Comparison of ENCODE assay signal across 1 cellular context in the genomic region with DNA sequence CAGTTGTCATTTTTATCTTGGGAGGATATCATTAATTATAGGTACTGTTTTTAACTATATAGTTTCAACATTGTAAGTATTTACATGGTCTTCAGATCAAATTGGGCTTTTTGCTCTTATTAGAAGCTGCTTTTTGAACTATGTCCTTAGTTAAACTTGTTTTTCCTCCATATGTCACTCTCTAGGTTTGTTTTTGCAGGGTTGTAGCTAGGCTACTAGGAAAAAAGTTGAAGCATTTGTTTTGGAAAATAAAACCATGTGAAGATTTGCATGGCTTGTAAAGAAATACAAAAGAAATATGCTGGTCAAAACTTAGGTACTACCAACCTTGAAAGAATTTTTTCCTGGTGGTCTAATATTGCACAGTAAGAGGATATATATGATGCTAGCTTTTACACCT.
TF ChIP-seq lines count a peak whose summit lies in the region.

No MANE protein-coding gene starts in this region.

TF ChIP-seq in endothelial cell of umbilical vein, 7 proteins besides CTCF, POLR2A, EP300 and RAD21:
- no peak for TF ChIP-seq EZH2 (IDR thresholded peaks at IDR 0.05; ENCODE audit: borderline replicate concordance, low read depth, low read length, severe bottlenecking)
- no peak for TF ChIP-seq POLR2AphosphoS5 (IDR thresholded peaks at IDR 0.05; ENCODE audit: insufficient read depth, low read depth, low read length)
- TF ChIP-seq MYC (IDR thresholded peaks at IDR 0.05; ENCODE audit: low read depth, low read length): no peak
- TF ChIP-seq, protein P1, sequence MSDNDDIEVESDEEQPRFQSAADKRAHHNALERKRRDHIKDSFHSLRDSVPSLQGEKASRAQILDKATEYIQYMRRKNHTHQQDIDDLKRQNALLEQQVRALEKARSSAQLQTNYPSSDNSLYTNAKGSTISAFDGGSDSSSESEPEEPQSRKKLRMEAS (IDR thresholded peaks at IDR 0.05; ENCODE audit: insufficient read depth, insufficient read length): no peak
- no peak for TF ChIP-seq JUN (IDR thresholded peaks at IDR 0.05; ENCODE audit: borderline replicate concordance, insufficient read depth, insufficient read length, low read depth)
- TF ChIP-seq FOS (IDR thresholded peaks at IDR 0.05; ENCODE audit: borderline replicate concordance, insufficient read depth, low read length): no peak
- TF ChIP-seq GATA2 (IDR thresholded peaks at IDR 0.05; ENCODE audit: insufficient read depth, insufficient read length, low read depth, low read length): no peak
TF ChIP-seq in endothelial cell of umbilical vein: peak in this region for 0.
